23 cellular contexts compared by ENCODE assay signal in the genomic region with DNA sequence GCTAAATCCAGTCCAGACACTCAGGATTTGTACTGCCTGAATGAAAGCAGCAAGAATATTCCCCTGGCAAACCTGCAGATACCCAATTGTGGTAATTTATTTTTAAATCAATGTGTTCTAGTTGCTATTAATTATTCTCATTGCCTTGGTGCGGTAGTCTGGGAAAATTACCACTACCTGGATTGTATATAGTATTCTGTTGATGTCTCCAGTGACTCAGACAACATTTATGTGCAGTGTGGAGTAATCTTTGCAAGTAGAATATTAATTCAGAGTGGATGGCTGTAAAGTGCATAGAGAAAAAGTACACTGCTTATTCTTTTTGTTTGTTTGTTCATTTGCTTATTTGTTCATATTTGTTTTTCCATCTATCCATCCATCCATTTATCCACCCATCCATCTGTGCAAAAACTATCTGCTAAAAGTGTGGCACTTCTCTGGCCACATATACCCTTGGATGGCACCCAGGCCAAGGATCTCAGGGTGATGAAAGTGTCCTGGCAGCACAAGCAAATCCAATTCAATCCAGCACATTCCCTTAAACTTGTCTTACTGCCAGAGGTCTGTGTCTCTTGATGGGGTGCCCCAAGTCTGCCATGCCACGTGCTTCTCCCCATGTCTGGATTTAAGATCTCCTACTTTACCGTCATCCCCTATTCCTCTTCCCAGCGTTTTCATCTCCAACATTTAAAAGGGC. TPM values are rescaled to one million over a fixed set of nuclear protein-coding genes. Genes with fewer than 3 reads are reported as not detected.
DNase-seq lines count a peak whose midpoint lies in the region; ATAC-seq and TF ChIP-seq lines count a peak whose summit lies in the region.
"Had no signal": no experiment of that assay in that cellular context is flagged by ENCODE, and none has a peak within 500 bp of the region (broad histone marks: within the 10 kb centered on the region; RNA-seq: fewer than 3 reads in every experiment).

No MANE protein-coding gene starts in this region.

- no TSS peak for BruUV-seq in mammary epithelial cell (replicated peaks; lab: Mats Ljungman, UMichigan)

- H2AFZ ChIP-seq in mammary epithelial cell (ENCODE audit: low read depth, low read length) = no peak overlapping the region

- intact Hi-C loops in mammary epithelial cell (cut with micrococcal nuclease) (loop anchor here (5.0 kb wide), 1 partner anchor 46 kb away; no protein-coding TSS in a partner anchor), left ventricle myocardium superior (cut with micrococcal nuclease) (no loop called here)

- H3K79me2 ChIP-seq in mammary epithelial cell (ENCODE audit: insufficient read depth, low read length) = no peaks in the 10 kb centered on the region

- H3K36me3 ChIP-seq in mammary epithelial cell (ENCODE audit: insufficient read depth, low read length) (no peaks in the 10 kb centered on the region), tibial nerve (no peaks in the 10 kb centered on the region)
- H3K36me3 ChIP-seq: ovary, Peyer's patch, SJSA1, spleen had no signal

- no peak overlapping the region for H3K9ac ChIP-seq in mammary epithelial cell (ENCODE audit: insufficient read depth, low read length)

- H3K4me3 ChIP-seq in mammary epithelial cell (replicated peaks in 1 of 3; ENCODE audit: insufficient read depth in 1 of 3, low read depth in 2 of 3, low read length in 3 of 3) (no peak overlapping the region), tibial nerve (no peak overlapping the region)
- H3K4me3 ChIP-seq: lung, ovary, Peyer's patch, SJSA1, spleen had no signal

- H3K9me3 ChIP-seq in mammary epithelial cell (replicated peaks; ENCODE audit: insufficient read depth, low read length) (no peaks in the 10 kb centered on the region), tibial nerve (no peaks in the 10 kb centered on the region)
- H3K9me3 ChIP-seq: ovary, Peyer's patch, SJSA1, spleen had no signal

- 88% methylated on average over 2 of the region's 4 CpGs for WGBS in mammary epithelial cell (ENCODE audit: low coverage, missing lambda C conversion rate)
- 85 to 89% methylated on average over 4 of the region's 4 CpGs for WGBS in tibial nerve, 2 donors

- ATAC-seq in left ventricle myocardium superior = peak; percentile 84
- ATAC-seq: T-cell had no signal

- H4K20me1 ChIP-seq in mammary epithelial cell (ENCODE audit: insufficient read depth, low read length) = no peaks in the 10 kb centered on the region

- H3K27me3 ChIP-seq in mammary epithelial cell (ENCODE audit: insufficient read depth, low read length) = no peaks in the 10 kb centered on the region
- no peaks in the 10 kb centered on the region for H3K27me3 ChIP-seq in tibial nerve
- H3K27me3 ChIP-seq: ovary, Peyer's patch, SJSA1, spleen had no signal

- H3K27ac ChIP-seq in RWPE1 (no peak overlapping the region), mammary epithelial cell (ENCODE audit: insufficient read depth, low read depth, low read length) (peak overlapping the region; percentile 97), tibial nerve (peak overlapping the region in 3 of 4 donors; percentile 5 to 64 (median 61))
- H3K27ac ChIP-seq: ovary, Peyer's patch, SJSA1, spleen had no signal

- TF ChIP-seq CTCF in RWPE1 (conservative IDR thresholded peaks at IDR 0.05; ENCODE audit: low read depth) (no peak), mammary epithelial cell (conservative IDR thresholded peaks at IDR 0.05 in 1 of 2, IDR thresholded peaks at IDR 0.05 in 1 of 2; ENCODE audit: extremely low read depth in 1 of 2, insufficient read depth in 1 of 2, low read depth in 1 of 2, low read length in 2 of 2) (no peak), tibial nerve (IDR thresholded peaks at IDR 0.05) (no peak)

- peak overlapping the region; percentile 68 for H3K4me2 ChIP-seq in mammary epithelial cell (ENCODE audit: insufficient read depth, low read depth, low read length)

- TF ChIP-seq EP300 in tibial nerve (IDR thresholded peaks at IDR 0.05) = no peak

- peaks cover 32% of the 10 kb centered on the region for H3K4me1 ChIP-seq in mammary epithelial cell (ENCODE audit: insufficient read depth, low read length)
- H3K4me1 ChIP-seq in tibial nerve = peaks cover 0 to 24% (median 5%) of the 10 kb centered on the region in 4 donors
- H3K4me1 ChIP-seq: Peyer's patch had no signal

- dilution Hi-C loops in mammary epithelial cell (cut with HindIII; ENCODE audit: low sequenced_read_pairs) = no loop called here

- CTCF ChIA-PET in RWPE1 (lab: Yijun Ruan, JAX) (interaction anchor here (0.6 to 0.7 kb wide), 2 partner anchors 31 to 551 kb away, joined by 3 to 7 read pairs; no protein-coding TSS in a partner anchor), mammary epithelial cell (lab: Charles Lee; ENCODE audit: low non-redundant PET) (no interaction called here)

- DNase-seq in RWPE1 (ENCODE audit: low spot score) = peak; percentile 10
- peak; percentile 31 for DNase-seq in mammary epithelial cell
- DNase-seq in left ventricle myocardium superior = peak; percentile 40
- DNase-seq in tibial nerve (ENCODE audit: low spot score in 2 of 2) = no peak
- DNase-seq in NAMALWA (ENCODE audit: low spot score) = no peak
- no peak for DNase-seq in NCI-H1417 treated with DMSO at 0.1 percent for 48 hours (lab: John Stamatoyannopoulos, UW)
- no peak for DNase-seq in AG08396 (ENCODE audit: low spot score)
- DNase-seq: activated B cell treated with CpG ODN at 0.5 μM for 24 hours; activated CD4-positive, alpha-beta T cell treated with anti-CD3 and anti-CD28 coated beads, Interleukin-2, amount 50 U/mL, for 1 hour; cerebellar nuclear complex; H7; islet precursor cell; NCI-H1048; NCI-H187; NCI-H526 treated with DMSO at 0.1 percent for 48 hours; ovary; Peyer's patch; retina; spleen; T-cell had no signal

- in situ Hi-C loops in mammary epithelial cell (cut with MboI; ENCODE audit: low sequenced_read_pairs in 2 of 2) = no loop called here

- POLR2A ChIA-PET in RWPE1 (lab: Yijun Ruan, JAX; ENCODE audit: low non-redundant PET) = no interaction called here

- TF ChIP-seq POLR2A in tibial nerve (IDR thresholded peaks at IDR 0.05) = no peak

RNA-seq across cellular contexts. Expression of a gene that starts 41.3 kb away (rescaled TPM):
- total RNA-seq in mammary epithelial cell (1 to 10 TPM in 1 of 2 donors, under 1 TPM in 1; 0.07 to 1.5 TPM), left ventricle myocardium superior (5.5 TPM), tibial nerve (10 to 100 TPM; 46.7 to 83.4 (median 69.5) TPM)
- 0.07 TPM for polyA plus RNA-seq in mammary epithelial cell
- polyA minus RNA-seq in mammary epithelial cell = not detected
- total RNA-seq: H7, LHCN-M2 had no signal

Comparison
In these comparisons a context has a peak if more than half of its experiments do, and no peak if none do; other contexts are left out.
1. DNase-seq: peak in RWPE1 (single experiment), mammary epithelial cell (single experiment) and left ventricle myocardium superior (single experiment); none in tibial nerve (0 of 2), NAMALWA (single experiment), NCI-H1417 treated with DMSO at 0.1 percent for 48 hours (single experiment) and AG08396 (single experiment).